11 cellular contexts compared by ENCODE assay signal in the genomic region with DNA sequence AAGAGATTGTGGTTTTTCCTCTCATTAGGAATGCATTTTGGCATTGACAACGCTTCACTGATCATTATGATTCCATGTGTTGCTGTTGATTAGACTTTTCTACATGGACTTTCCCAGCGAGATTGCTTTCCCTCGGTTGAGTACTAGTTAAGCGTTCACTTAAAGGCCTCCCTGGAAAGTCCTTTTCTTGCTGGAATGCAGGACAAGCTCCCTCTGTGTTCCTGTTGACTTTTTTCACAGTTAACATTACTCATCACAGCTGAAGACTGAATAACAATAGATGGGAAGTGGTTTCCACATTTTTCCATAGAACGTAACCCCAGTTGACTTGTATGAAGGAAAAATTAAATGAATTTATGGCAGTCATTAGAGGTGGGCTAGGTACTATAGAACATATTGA. TPM values are rescaled to one million over a fixed set of nuclear protein-coding genes. Genes with fewer than 3 reads are reported as not detected.
DNase-seq lines count a peak whose midpoint lies in the region; ATAC-seq, FAIRE-seq and TF ChIP-seq lines count a peak whose summit lies in the region.
"Had no signal": no experiment of that assay in that cellular context is flagged by ENCODE, and none has a peak within 500 bp of the region (broad histone marks: within the 10 kb centered on the region; RNA-seq: fewer than 3 reads in every experiment).

No MANE protein-coding gene starts in this region.

- no peaks in the 10 kb centered on the region for H3K9me3 ChIP-seq in BE2C

- H3K18ac ChIP-seq in mesendoderm (ENCODE audit: low read length), result no peak overlapping the region

- H3K23ac ChIP-seq in mesendoderm (ENCODE audit: low read length), result no peak overlapping the region

- H3K27me3 Mint-ChIP-seq in endothelial cell (ENCODE audit: unreplicated experiment), result peaks cover 8% of the 10 kb centered on the region

- H3K4me2 ChIP-seq in mesendoderm (ENCODE audit: low read length), result no peak overlapping the region
- H3K4me2 ChIP-seq: KMS-11 had no signal

- H3K36me3 ChIP-seq in mesendoderm (ENCODE audit: control insufficient read depth, insufficient read depth, low read length) (no peaks in the 10 kb centered on the region), BE2C (no peaks in the 10 kb centered on the region)

- no peaks in the 10 kb centered on the region for H3K79me2 ChIP-seq in mesendoderm (ENCODE audit: control insufficient read depth, insufficient read depth, low read length)

- peaks cover 21% of the 10 kb centered on the region for H3K4me1 Mint-ChIP-seq in endothelial cell (ENCODE audit: unreplicated experiment)

- H3K79me1 ChIP-seq in mesendoderm (ENCODE audit: low read length), result no peaks in the 10 kb centered on the region

- H3K4ac ChIP-seq in mesendoderm (ENCODE audit: low read depth, low read length), result no peak overlapping the region

- H4K5ac ChIP-seq in mesendoderm (ENCODE audit: low read length), result no peak overlapping the region

- ATAC-seq in GM21381 (IDR thresholded peaks at IDR 0.05; ENCODE audit: unreplicated experiment), result no peak
- ATAC-seq: stimulated activated naive CD8-positive, alpha-beta T cell treated with anti-CD3 and anti-CD28 coated beads, Interleukin-15, amount 100 ng/mL, for 72 hours had no signal

- no CpG with 5 or more reads among the region's 5 CpGs for WGBS in mesendoderm (ENCODE audit: extremely low coverage, insufficient coverage, low lambda C conversion rate)

- H3K27me3 ChIP-seq in mesendoderm (ENCODE audit: insufficient read depth, low read length, poor library complexity) (no peaks in the 10 kb centered on the region), BE2C (peaks cover 59% of the 10 kb centered on the region)

- H3K4me1 ChIP-seq in mesendoderm (ENCODE audit: control insufficient read depth, low read depth, low read length) (no peaks in the 10 kb centered on the region), BE2C (no peaks in the 10 kb centered on the region)

- no peak overlapping the region for H2BK120ac ChIP-seq in mesendoderm (ENCODE audit: low read depth, low read length)

- no peak overlapping the region for H3K9ac ChIP-seq in mesendoderm (ENCODE audit: low read length)
- H3K9ac ChIP-seq: KMS-11 had no signal

- no peak overlapping the region for H2BK5ac ChIP-seq in mesendoderm (ENCODE audit: low read length)

- H3K56ac ChIP-seq in mesendoderm (ENCODE audit: low read length), result no peak overlapping the region

- H3K27ac ChIP-seq in mesendoderm (ENCODE audit: low read depth, low read length), result no peak overlapping the region
- H3K27ac ChIP-seq: KMS-11 had no signal

- no peak overlapping the region for H3K4me3 ChIP-seq in mesendoderm (ENCODE audit: low read length)
- H3K4me3 ChIP-seq in BE2C (ENCODE audit: low read depth, low read length), result no peak overlapping the region

- no peak for TF ChIP-seq CTCF in endothelial cell (IDR thresholded peaks at IDR 0.05; ENCODE audit: unreplicated experiment)
- no peak for TF ChIP-seq CTCF in BE2C (IDR thresholded peaks at IDR 0.05; ENCODE audit: low read depth, low read length)

- no peak for FAIRE-seq in GM12891 (lab: Jason Lieb, UNC)

- H2BK15ac ChIP-seq in mesendoderm (replicated peaks; ENCODE audit: low read depth), result no peak overlapping the region

- no peaks in the 10 kb centered on the region for H3K36me3 Mint-ChIP-seq in endothelial cell (ENCODE audit: low read depth, unreplicated experiment)

- DNase-seq in AG20443 (ENCODE audit: low spot score) (peak; percentile 51), NCI-H526 treated with DMSO at 0.1 percent for 48 hours (lab: John Stamatoyannopoulos, UW) (peak; percentile 49), endothelial cell (ENCODE audit: low spot score) (no peak), mesendoderm (peak; percentile 90), COR-L47 (lab: John Stamatoyannopoulos, UW) (no peak), GM12891 (ENCODE audit: insufficient read length, low spot score) (no peak), BE2C (no peak)
- DNase-seq: activated CD4-positive, alpha-beta T cell treated with anti-CD3 and anti-CD28 coated beads, Interleukin-2, amount 10 ng/mL, durations not matched to agents 24 days and 14 days; stimulated activated naive CD8-positive, alpha-beta T cell treated with anti-CD3 and anti-CD28 coated beads, Interleukin-15, amount 100 ng/mL, for 72 hours had no signal

- H3K27ac Mint-ChIP-seq in endothelial cell (ENCODE audit: unreplicated experiment), result peak overlapping the region; percentile 85
- H3K27ac Mint-ChIP-seq: activated CD4-positive, alpha-beta T cell treated with anti-CD3 and anti-CD28 coated beads, Interleukin-2, amount 10 ng/mL, durations not matched to agents 24 days and 14 days; stimulated activated naive CD8-positive, alpha-beta T cell treated with anti-CD3 and anti-CD28 coated beads, Interleukin-15, amount 100 ng/mL, for 72 hours had no signal

- no peak overlapping the region for H4K8ac ChIP-seq in mesendoderm (ENCODE audit: low read depth, low read length)

- H2AK5ac ChIP-seq in mesendoderm (ENCODE audit: low read length), result no peak overlapping the region

- H3K4me3 Mint-ChIP-seq in endothelial cell (ENCODE audit: unreplicated experiment), result no peak overlapping the region
- H3K4me3 Mint-ChIP-seq: activated CD4-positive, alpha-beta T cell treated with anti-CD3 and anti-CD28 coated beads, Interleukin-2, amount 10 ng/mL, durations not matched to agents 24 days and 14 days; stimulated activated naive CD8-positive, alpha-beta T cell treated with anti-CD3 and anti-CD28 coated beads, Interleukin-15, amount 100 ng/mL, for 72 hours had no signal

- no peak for TF ChIP-seq POLR2A in GM12891 (IDR thresholded peaks at IDR 0.05; ENCODE audit: low read depth, low read length)

- no peaks in the 10 kb centered on the region for H3K9me3 Mint-ChIP-seq in endothelial cell (ENCODE audit: unreplicated experiment)
- H3K9me3 Mint-ChIP-seq: activated CD4-positive, alpha-beta T cell treated with anti-CD3 and anti-CD28 coated beads, Interleukin-2, amount 10 ng/mL, durations not matched to agents 24 days and 14 days; stimulated activated naive CD8-positive, alpha-beta T cell treated with anti-CD3 and anti-CD28 coated beads, Interleukin-15, amount 100 ng/mL, for 72 hours had no signal

TF ChIP-seq in GM12891, 5 proteins besides CTCF, POLR2A, EP300 and RAD21:
- TF ChIP-seq POLR2AphosphoS5 (IDR thresholded peaks at IDR 0.05; ENCODE audit: low read depth, low read length), result no peak
- no peak for TF ChIP-seq PAX5 (IDR thresholded peaks at IDR 0.05; ENCODE audit: insufficient read depth, low read length, severe bottlenecking)
- no peak for TF ChIP-seq SPI1 (IDR thresholded peaks at IDR 0.05; ENCODE audit: low read depth, low read length)
- no peak for TF ChIP-seq POU2F2 (IDR thresholded peaks at IDR 0.05; ENCODE audit: low read depth, low read length)
- no peak for TF ChIP-seq TAF1 (IDR thresholded peaks at IDR 0.05; ENCODE audit: low read depth, low read length)

RNA-seq across cellular contexts. Expression of gene CAV1, which starts 2.6 kb away (rescaled TPM):
- total RNA-seq in endothelial cell (ENCODE audit: unreplicated experiment), result 48.2 TPM
- 114 TPM for polyA plus RNA-seq in mesendoderm (2013, experiment 1 of 2)
- 115 TPM for polyA plus RNA-seq in mesendoderm (2013, experiment 2 of 2)
- 0.51 TPM for polyA plus RNA-seq in GM12891 (2012; ENCODE audit: low read depth, missing spikeins)
- not detected for polyA plus RNA-seq in BE2C (2012; ENCODE audit: insufficient read depth, insufficient read length, low read depth)

RNA-seq across cellular contexts. Expression of gene CAV2, which starts 22.7 kb away (rescaled TPM):
- 35.5 TPM for total RNA-seq in endothelial cell (ENCODE audit: unreplicated experiment)
- 14.5 TPM for polyA plus RNA-seq in mesendoderm (2013, experiment 1 of 2)
- polyA plus RNA-seq in mesendoderm (2013, experiment 2 of 2), result 14.9 TPM
- 0.04 TPM for polyA plus RNA-seq in GM12891 (2012; ENCODE audit: low read depth, missing spikeins)
- polyA plus RNA-seq in BE2C (2012; ENCODE audit: insufficient read depth, insufficient read length, low read depth), result not detected
- total RNA-seq: activated CD4-positive, alpha-beta T cell treated with anti-CD3 and anti-CD28 coated beads, Interleukin-2, amount 10 ng/mL, durations not matched to agents 24 days and 14 days had no signal

Comparison
In these comparisons a context has a peak if more than half of its experiments do, and no peak if none do; other contexts are left out.
1. DNase-seq: peak in AG20443 (single experiment), NCI-H526 treated with DMSO at 0.1 percent for 48 hours (single experiment) and mesendoderm (single experiment); none in endothelial cell (single experiment), COR-L47 (single experiment), GM12891 (single experiment) and BE2C (single experiment).